1 cellular context compared by ENCODE assay signal in the genomic region with DNA sequence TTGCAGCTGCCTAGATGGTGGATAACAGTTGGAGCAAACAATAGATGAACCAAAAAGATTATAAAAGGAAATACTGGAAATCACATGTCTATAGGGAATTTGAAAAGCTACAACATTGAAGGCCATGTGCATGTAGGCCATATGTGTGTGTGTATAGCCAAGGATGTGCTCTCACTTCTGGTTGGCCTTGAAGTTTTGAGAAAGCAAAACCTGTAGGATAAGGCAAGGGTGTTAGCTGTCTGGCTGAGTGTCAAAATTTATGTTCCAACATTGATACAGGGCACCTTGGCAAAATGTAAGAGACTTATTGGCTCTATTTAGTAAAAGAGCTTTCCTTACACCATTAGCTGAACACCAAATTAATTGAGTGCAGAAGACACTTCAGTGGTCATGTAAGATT.
TF ChIP-seq lines count a peak whose summit lies in the region.

No MANE protein-coding gene starts in this region.

TF ChIP-seq in H1, 55 proteins besides CTCF, POLR2A, EP300 and RAD21 (continued from another document):
- TF ChIP-seq FOSL1 (IDR thresholded peaks at IDR 0.05; ENCODE audit: insufficient read depth, low read depth, low read length) = no peak
- no peak for TF ChIP-seq RBBP5 (IDR thresholded peaks at IDR 0.05; ENCODE audit: borderline replicate concordance, low read depth, low read length)
- TF ChIP-seq CTBP2 (IDR thresholded peaks at IDR 0.05; ENCODE audit: borderline replicate concordance, insufficient read depth, insufficient read length, low read length) = no peak
- no peak for TF ChIP-seq SIRT6 (IDR thresholded peaks at IDR 0.05; ENCODE audit: low read length)
- TF ChIP-seq CHD1 (IDR thresholded peaks at IDR 0.05; ENCODE audit: low read depth, low read length) = no peak
